Comparison of ENCODE assay signal across 8 cellular contexts in genomic region chr9:78601957-78602565, GRCh38.
DNase-seq lines count a peak whose midpoint lies in the region; ATAC-seq and TF ChIP-seq lines count a peak whose summit lies in the region.

No MANE protein-coding gene starts in this region.

- TF ChIP-seq CTCF in BE2C (IDR thresholded peaks at IDR 0.05; ENCODE audit: low read depth, low read length) = peak; percentile 87
- peak; percentile 53 for TF ChIP-seq CTCF in GM13976 (IDR thresholded peaks at IDR 0.05; ENCODE audit: borderline replicate concordance, control extremely low read depth, extremely low read depth, insufficient read depth, missing control alignments)

- H3K4me3 ChIP-seq in BE2C (ENCODE audit: low read depth, low read length) = no peak overlapping the region

- no peaks in the 10 kb centered on the region for H3K27me3 ChIP-seq in BE2C

- H3K4me1 ChIP-seq in BE2C = peaks cover 25% of the 10 kb centered on the region

- peak; percentile 71 for ATAC-seq in HG03469 (IDR thresholded peaks at IDR 0.05; ENCODE audit: unreplicated experiment)
- ATAC-seq in HG03521 (IDR thresholded peaks at IDR 0.05; ENCODE audit: unreplicated experiment) = no peak

- DNase-seq in BE2C = peak; percentile 50
- no peak for DNase-seq in GM13976 (ENCODE audit: low spot score)
- peak; percentile 63 for DNase-seq in NCI-H82 (lab: John Stamatoyannopoulos, UW)
- DNase-seq in dedifferentiated amniotic fluid mesenchymal stem cell (ENCODE audit: extremely low spot score) = peak; percentile 58
- peak; percentile 74 for DNase-seq in myocyte (ENCODE audit: low read depth)
- no peak for DNase-seq in GF-D8 (lab: John Stamatoyannopoulos, UW)

- H3K36me3 ChIP-seq in BE2C = no peaks in the 10 kb centered on the region

- in situ Hi-C loops in GM13976 (cut with MboI; ENCODE audit: low sequenced_read_pairs, unreplicated experiment) = no loop called here

- no peaks in the 10 kb centered on the region for H3K9me3 ChIP-seq in BE2C

Comparison
In these comparisons a context has a peak if more than half of its experiments do, and no peak if none do; other contexts are left out.
1. DNase-seq: peak in BE2C (single experiment), NCI-H82 (single experiment), dedifferentiated amniotic fluid mesenchymal stem cell (single experiment) and myocyte (single experiment); none in GM13976 (single experiment) and GF-D8 (single experiment).